In the genomic region with DNA sequence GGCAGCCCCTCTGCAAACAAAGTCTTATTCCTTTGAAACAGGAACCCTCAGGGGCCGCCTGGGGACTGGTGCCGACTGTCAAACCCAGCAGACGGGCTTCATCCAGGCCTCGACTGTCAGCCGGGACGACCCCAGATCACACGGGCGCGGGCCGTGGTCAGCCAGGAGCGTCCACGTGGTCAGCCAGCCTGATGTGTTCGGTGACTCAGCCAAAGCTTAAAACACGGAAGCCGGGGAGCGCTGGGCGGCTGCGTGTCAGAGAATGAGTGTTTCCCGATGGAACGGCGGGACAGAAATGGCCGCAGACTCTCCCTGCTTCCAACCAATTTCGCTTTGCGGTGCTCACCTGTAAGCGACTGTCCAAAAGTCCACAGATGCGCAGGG, we compare ENCODE assay signal across 1 cellular context.
A peak's percentile ranks its signal among the peaks of the same experiment; 100 is the strongest.
TF ChIP-seq lines count a peak whose summit lies in the region.
"Not testable (repeated sequence)": the region's sequence is repeated elsewhere in the genome, so short reads cannot be mapped to it uniquely, and the experiment has no call there.

No MANE protein-coding gene starts in this region.

TF ChIP-seq in K562, 482 proteins besides CTCF, POLR2A, EP300 and RAD21 (continued from another document):
- TF ChIP-seq, protein P1, sequence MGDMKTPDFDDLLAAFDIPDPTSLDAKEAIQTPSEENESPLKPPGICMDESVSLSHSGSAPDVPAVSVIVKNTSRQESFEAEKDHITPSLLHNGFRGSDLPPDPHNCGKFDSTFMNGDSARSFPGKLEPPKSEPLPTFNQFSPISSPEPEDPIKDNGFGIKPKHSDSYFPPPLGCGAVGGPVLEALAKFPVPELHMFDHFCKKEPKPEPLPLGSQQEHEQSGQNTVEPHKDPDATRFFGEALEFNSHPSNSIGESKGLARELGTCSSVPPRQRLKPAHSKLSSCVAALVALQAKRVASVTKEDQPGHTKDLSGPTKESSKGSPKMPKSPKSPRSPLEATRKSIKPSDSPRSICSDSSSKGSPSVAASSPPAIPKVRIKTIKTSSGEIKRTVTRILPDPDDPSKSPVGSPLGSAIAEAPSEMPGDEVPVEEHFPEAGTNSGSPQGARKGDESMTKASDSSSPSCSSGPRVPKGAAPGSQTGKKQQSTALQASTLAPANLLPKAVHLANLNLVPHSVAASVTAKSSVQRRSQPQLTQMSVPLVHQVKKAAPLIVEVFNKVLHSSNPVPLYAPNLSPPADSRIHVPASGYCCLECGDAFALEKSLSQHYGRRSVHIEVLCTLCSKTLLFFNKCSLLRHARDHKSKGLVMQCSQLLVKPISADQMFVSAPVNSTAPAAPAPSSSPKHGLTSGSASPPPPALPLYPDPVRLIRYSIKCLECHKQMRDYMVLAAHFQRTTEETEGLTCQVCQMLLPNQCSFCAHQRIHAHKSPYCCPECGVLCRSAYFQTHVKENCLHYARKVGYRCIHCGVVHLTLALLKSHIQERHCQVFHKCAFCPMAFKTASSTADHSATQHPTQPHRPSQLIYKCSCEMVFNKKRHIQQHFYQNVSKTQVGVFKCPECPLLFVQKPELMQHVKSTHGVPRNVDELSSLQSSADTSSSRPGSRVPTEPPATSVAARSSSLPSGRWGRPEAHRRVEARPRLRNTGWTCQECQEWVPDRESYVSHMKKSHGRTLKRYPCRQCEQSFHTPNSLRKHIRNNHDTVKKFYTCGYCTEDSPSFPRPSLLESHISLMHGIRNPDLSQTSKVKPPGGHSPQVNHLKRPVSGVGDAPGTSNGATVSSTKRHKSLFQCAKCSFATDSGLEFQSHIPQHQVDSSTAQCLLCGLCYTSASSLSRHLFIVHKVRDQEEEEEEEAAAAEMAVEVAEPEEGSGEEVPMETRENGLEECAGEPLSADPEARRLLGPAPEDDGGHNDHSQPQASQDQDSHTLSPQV (IDR thresholded peaks at IDR 0.05), result peak; percentile 82
- TF ChIP-seq NR2C1 (IDR thresholded peaks at IDR 0.05), result not testable (repeated sequence)
- 0 out of 2 replicates have a peak, but pooled peaks have one; percentile 23 for TF ChIP-seq NR2C1 (tag; IDR thresholded peaks at IDR 0.05)
- TF ChIP-seq, protein P2, sequence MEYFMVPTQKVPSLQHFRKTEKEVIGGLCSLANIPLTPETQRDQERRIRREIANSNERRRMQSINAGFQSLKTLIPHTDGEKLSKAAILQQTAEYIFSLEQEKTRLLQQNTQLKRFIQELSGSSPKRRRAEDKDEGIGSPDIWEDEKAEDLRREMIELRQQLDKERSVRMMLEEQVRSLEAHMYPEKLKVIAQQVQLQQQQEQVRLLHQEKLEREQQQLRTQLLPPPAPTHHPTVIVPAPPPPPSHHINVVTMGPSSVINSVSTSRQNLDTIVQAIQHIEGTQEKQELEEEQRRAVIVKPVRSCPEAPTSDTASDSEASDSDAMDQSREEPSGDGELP (CRISPR knock-in tag; IDR thresholded peaks at IDR 0.05; ENCODE audit: borderline replicate concordance), result peak; percentile 49; the same call in 1 of the 2 replicates
- TF ChIP-seq, protein P3, sequence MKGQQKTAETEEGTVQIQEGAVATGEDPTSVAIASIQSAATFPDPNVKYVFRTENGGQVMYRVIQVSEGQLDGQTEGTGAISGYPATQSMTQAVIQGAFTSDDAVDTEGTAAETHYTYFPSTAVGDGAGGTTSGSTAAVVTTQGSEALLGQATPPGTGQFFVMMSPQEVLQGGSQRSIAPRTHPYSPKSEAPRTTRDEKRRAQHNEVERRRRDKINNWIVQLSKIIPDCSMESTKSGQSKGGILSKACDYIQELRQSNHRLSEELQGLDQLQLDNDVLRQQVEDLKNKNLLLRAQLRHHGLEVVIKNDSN (CRISPR knock-in tag; IDR thresholded peaks at IDR 0.05), result peak; percentile 70
- TF ChIP-seq FOSL1 (tag; conservative IDR thresholded peaks at IDR 0.05), result peak; percentile 80
- peak; percentile 74 for TF ChIP-seq NFE2 (IDR thresholded peaks at IDR 0.05; ENCODE audit: low read depth)
- peak; percentile 47; the same call in 1 of the 2 replicates for TF ChIP-seq POLR2G (IDR thresholded peaks at IDR 0.05; ENCODE audit: low read depth, low read length)
- TF ChIP-seq, protein P4, sequence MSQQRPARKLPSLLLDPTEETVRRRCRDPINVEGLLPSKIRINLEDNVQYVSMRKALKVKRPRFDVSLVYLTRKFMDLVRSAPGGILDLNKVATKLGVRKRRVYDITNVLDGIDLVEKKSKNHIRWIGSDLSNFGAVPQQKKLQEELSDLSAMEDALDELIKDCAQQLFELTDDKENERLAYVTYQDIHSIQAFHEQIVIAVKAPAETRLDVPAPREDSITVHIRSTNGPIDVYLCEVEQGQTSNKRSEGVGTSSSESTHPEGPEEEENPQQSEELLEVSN (IDR thresholded peaks at IDR 0.05; ENCODE audit: borderline replicate concordance in 1 of 2, extremely low read depth in 1 of 2, insufficient read depth in 1 of 2, insufficient read length in 1 of 2, low read depth in 1 of 2, low read length in 1 of 2, poor library complexity in 1 of 2, severe bottlenecking in 1 of 2), result peak; percentile 65 to 76
- TF ChIP-seq, protein P5, sequence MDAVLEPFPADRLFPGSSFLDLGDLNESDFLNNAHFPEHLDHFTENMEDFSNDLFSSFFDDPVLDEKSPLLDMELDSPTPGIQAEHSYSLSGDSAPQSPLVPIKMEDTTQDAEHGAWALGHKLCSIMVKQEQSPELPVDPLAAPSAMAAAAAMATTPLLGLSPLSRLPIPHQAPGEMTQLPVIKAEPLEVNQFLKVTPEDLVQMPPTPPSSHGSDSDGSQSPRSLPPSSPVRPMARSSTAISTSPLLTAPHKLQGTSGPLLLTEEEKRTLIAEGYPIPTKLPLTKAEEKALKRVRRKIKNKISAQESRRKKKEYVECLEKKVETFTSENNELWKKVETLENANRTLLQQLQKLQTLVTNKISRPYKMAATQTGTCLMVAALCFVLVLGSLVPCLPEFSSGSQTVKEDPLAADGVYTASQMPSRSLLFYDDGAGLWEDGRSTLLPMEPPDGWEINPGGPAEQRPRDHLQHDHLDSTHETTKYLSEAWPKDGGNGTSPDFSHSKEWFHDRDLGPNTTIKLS (IDR thresholded peaks at IDR 0.05; ENCODE audit: borderline replicate concordance, low read depth), result peak; percentile 35; the same call in 1 of the 2 replicates
- peak; percentile 31; the same call in 1 of the 2 replicates for TF ChIP-seq RAD51 (IDR thresholded peaks at IDR 0.05; ENCODE audit: borderline replicate concordance, low read depth)
- TF ChIP-seq RBFOX2 (IDR thresholded peaks at IDR 0.05; ENCODE audit: low read depth, low read length), result peak; percentile 47
- TF ChIP-seq MYC (IDR thresholded peaks at IDR 0.05; ENCODE audit: low read depth, low read length), result peak; percentile 81
- TF ChIP-seq MYC (CRISPR knock-in tag; IDR thresholded peaks at IDR 0.05; ENCODE audit: borderline replicate concordance, low read depth), result peak; percentile 71; the same call in 1 of the 2 replicates
- TF ChIP-seq ZNF584 (CRISPR knock-in tag; IDR thresholded peaks at IDR 0.05; ENCODE audit: low read depth), result 0 out of 2 replicates have a peak, but pooled peaks have one; percentile 58
- TF ChIP-seq CXXC5 (CRISPR knock-in tag; IDR thresholded peaks at IDR 0.05), result peak; percentile 43; the same call in 1 of the 2 replicates
- TF ChIP-seq SMAD4 (CRISPR knock-in tag; conservative IDR thresholded peaks at IDR 0.05), result peak; percentile 49; the same call in 1 of the 2 replicates
- TF ChIP-seq HDAC8 (tag; IDR thresholded peaks at IDR 0.05), result peak; percentile 42; the same call in 1 of the 2 replicates
- TF ChIP-seq JUND (IDR thresholded peaks at IDR 0.05; ENCODE audit: borderline replicate concordance, low read depth, low read length), result peak; percentile 64
- peak; percentile 53; the same call in 1 of the 3 replicates for TF ChIP-seq JUND (tag; IDR thresholded peaks at IDR 0.05; ENCODE audit: borderline replicate concordance, low read depth, low read length)
- peak in 1 of 2 experiments; percentile 40; a peak in 2 of 4 replicates for TF ChIP-seq NRF1 (conservative IDR thresholded peaks at IDR 0.05 in 1 of 2, IDR thresholded peaks at IDR 0.05 in 1 of 2)
- peak; percentile 85 for TF ChIP-seq ZNF589 (CRISPR knock-in tag; IDR thresholded peaks at IDR 0.05; ENCODE audit: low read depth)
- TF ChIP-seq DMBX1 (CRISPR knock-in tag; IDR thresholded peaks at IDR 0.05; ENCODE audit: borderline replicate concordance), result peak; percentile 47; the same call in 1 of the 2 replicates
- TF ChIP-seq GABPB1 (CRISPR knock-in tag; IDR thresholded peaks at IDR 0.05), result 0 out of 2 replicates have a peak, but pooled peaks have one; percentile 16
- TF ChIP-seq, protein P6, sequence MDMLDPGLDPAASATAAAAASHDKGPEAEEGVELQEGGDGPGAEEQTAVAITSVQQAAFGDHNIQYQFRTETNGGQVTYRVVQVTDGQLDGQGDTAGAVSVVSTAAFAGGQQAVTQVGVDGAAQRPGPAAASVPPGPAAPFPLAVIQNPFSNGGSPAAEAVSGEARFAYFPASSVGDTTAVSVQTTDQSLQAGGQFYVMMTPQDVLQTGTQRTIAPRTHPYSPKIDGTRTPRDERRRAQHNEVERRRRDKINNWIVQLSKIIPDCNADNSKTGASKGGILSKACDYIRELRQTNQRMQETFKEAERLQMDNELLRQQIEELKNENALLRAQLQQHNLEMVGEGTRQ (CRISPR knock-in tag; IDR thresholded peaks at IDR 0.05), result peak; percentile 42; the same call in 1 of the 2 replicates
- TF ChIP-seq ELF1 (tag; IDR thresholded peaks at IDR 0.05), result peak; percentile 62; the same call in 1 of the 2 replicates
- peak; percentile 39; the same call in 1 of the 2 replicates for TF ChIP-seq EP400 (IDR thresholded peaks at IDR 0.05)
- TF ChIP-seq, protein P7, sequence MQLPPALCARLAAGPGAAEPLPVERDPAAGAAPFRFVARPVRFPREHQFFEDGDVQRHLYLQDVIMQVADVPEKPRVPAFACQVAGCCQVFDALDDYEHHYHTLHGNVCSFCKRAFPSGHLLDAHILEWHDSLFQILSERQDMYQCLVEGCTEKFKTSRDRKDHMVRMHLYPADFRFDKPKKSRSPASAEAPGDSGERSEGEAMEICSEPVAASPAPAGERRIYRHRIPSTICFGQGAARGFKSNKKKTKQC (CRISPR knock-in tag; IDR thresholded peaks at IDR 0.05), result 0 out of 2 replicates have a peak, but pooled peaks have one; percentile 22
- TF ChIP-seq, protein P8, sequence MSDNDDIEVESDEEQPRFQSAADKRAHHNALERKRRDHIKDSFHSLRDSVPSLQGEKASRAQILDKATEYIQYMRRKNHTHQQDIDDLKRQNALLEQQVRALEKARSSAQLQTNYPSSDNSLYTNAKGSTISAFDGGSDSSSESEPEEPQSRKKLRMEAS (CRISPR knock-in tag; IDR thresholded peaks at IDR 0.05), result peak; percentile 91
- TF ChIP-seq, protein P9, sequence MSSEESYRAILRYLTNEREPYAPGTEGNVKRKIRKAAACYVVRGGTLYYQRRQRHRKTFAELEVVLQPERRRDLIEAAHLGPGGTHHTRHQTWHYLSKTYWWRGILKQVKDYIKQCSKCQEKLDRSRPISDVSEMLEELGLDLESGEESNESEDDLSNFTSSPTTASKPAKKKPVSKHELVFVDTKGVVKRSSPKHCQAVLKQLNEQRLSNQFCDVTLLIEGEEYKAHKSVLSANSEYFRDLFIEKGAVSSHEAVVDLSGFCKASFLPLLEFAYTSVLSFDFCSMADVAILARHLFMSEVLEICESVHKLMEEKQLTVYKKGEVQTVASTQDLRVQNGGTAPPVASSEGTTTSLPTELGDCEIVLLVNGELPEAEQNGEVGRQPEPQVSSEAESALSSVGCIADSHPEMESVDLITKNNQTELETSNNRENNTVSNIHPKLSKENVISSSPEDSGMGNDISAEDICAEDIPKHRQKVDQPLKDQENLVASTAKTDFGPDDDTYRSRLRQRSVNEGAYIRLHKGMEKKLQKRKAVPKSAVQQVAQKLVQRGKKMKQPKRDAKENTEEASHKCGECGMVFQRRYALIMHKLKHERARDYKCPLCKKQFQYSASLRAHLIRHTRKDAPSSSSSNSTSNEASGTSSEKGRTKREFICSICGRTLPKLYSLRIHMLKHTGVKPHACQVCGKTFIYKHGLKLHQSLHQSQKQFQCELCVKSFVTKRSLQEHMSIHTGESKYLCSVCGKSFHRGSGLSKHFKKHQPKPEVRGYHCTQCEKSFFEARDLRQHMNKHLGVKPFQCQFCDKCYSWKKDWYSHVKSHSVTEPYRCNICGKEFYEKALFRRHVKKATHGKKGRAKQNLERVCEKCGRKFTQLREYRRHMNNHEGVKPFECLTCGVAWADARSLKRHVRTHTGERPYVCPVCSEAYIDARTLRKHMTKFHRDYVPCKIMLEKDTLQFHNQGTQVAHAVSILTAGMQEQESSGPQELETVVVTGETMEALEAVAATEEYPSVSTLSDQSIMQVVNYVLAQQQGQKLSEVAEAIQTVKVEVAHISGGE (CRISPR knock-in tag; IDR thresholded peaks at IDR 0.05), result peak in 1 of 3 experiments; percentile 45; a peak in 1 of 6 replicates
- TF ChIP-seq, protein P10, sequence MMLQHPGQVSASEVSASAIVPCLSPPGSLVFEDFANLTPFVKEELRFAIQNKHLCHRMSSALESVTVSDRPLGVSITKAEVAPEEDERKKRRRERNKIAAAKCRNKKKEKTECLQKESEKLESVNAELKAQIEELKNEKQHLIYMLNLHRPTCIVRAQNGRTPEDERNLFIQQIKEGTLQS (IDR thresholded peaks at IDR 0.05), result peak; percentile 44; the same call in 1 of the 2 replicates
- TF ChIP-seq, protein P10 (CRISPR knock-in tag; conservative IDR thresholded peaks at IDR 0.05), result not testable (repeated sequence)
- TF ChIP-seq, protein P11, sequence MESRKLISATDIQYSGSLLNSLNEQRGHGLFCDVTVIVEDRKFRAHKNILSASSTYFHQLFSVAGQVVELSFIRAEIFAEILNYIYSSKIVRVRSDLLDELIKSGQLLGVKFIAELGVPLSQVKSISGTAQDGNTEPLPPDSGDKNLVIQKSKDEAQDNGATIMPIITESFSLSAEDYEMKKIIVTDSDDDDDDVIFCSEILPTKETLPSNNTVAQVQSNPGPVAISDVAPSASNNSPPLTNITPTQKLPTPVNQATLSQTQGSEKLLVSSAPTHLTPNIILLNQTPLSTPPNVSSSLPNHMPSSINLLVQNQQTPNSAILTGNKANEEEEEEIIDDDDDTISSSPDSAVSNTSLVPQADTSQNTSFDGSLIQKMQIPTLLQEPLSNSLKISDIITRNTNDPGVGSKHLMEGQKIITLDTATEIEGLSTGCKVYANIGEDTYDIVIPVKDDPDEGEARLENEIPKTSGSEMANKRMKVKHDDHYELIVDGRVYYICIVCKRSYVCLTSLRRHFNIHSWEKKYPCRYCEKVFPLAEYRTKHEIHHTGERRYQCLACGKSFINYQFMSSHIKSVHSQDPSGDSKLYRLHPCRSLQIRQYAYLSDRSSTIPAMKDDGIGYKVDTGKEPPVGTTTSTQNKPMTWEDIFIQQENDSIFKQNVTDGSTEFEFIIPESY (CRISPR knock-in tag; IDR thresholded peaks at IDR 0.05), result 0 out of 2 replicates have a peak, but pooled peaks have one; percentile 27
TF ChIP-seq in K562: peak in this region for 34; not testable (repeated sequence) for 448.
